ENCODE assay signal across 12 cellular contexts in the genomic region with DNA sequence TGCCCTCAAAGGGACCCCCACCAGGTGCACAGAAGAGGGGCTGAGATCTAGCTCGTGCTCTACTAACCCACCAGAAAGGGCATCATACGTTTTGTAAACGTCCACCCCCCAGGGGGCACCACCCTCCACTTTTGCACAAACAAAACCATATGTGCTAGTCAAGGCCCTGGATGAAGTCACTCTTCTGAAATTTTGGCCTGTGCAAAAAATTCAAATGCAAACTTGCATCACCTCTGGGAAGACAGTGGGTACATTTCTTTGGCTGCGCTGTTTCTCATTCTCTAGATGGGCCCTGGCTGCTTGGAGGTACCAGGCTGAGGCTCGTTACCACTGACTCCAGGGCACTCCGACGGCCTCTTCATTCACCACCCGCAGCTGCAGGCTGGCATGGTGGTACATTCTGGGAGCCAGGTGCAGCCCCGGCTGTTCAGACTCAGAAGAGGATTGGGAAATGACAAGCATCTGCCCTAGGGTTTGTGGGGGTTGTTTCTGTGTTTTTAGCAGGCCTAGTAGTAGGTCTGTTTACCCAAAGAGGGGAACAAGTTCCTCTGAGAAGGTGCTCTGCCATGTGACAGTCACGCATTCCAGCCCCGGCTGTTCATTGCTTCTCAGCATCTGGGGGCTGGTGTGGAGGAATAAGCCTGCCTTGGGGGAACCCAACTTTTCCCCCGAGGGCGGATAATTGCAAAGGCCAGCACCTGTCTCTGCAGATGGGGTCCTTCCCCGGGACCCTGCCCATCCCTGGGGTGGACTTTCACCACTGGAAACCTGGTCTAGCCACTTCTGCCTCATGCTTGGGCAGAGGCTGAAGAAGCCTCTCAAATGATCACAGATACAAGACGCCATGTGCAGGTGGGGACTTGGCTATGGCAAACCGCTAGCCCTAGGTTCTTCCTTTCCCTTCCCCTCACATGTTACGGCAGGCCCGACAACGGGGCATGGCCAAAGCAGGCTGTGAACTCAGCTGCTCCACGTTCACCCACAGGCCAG.
DNase-seq lines count a peak whose midpoint lies in the region; ATAC-seq, FAIRE-seq and TF ChIP-seq lines count a peak whose summit lies in the region.
"Had no signal": no experiment of that assay in that cellular context is flagged by ENCODE, and none has a peak within 500 bp of the region (broad histone marks: within the 10 kb centered on the region; RNA-seq: fewer than 3 reads in every experiment).

No MANE protein-coding gene starts in this region.

- TF ChIP-seq CTCF in astrocyte (IDR thresholded peaks at IDR 0.05; ENCODE audit: insufficient read depth, low read depth, low read length) (peak; percentile 20), endodermal cell (conservative IDR thresholded peaks at IDR 0.05) (no peak), progenitor cell of endocrine pancreas (IDR thresholded peaks at IDR 0.05; ENCODE audit: unreplicated experiment) (no peak)

- H3K27me3 Mint-ChIP-seq in astrocyte (ENCODE audit: low read depth, unreplicated experiment) (no peaks in the 10 kb centered on the region), endodermal cell (ENCODE audit: insufficient read depth) (peaks cover 3% of the 10 kb centered on the region), progenitor cell of endocrine pancreas (no peaks in the 10 kb centered on the region)

- DNase-seq in Right ventricle myocardium superior, result no peak
- DNase-seq in right cardiac atrium, result no peak
- peak; percentile 81 for DNase-seq in astrocyte (ENCODE audit: low read depth)
- no peak for DNase-seq in left ventricle myocardium superior
- DNase-seq in aorta, result no peak
- no peak for DNase-seq in endodermal cell
- DNase-seq in progenitor cell of endocrine pancreas (ENCODE audit: low spot score, unreplicated experiment), result no peak
- no peak for DNase-seq in stimulated activated naive CD4-positive, alpha-beta T cell treated with Interleukin-2 at 50 U/mL for 16 hours (lab: John Stamatoyannopoulos, UW)
- DNase-seq: central memory CD4-positive, alpha-beta T cell; NCI-H1436 had no signal

- H3K27me3 ChIP-seq in right cardiac atrium (ENCODE audit: control insufficient read depth, insufficient read depth) (no peaks in the 10 kb centered on the region), astrocyte (ENCODE audit: insufficient read depth, low read length) (no peaks in the 10 kb centered on the region), aorta (ENCODE audit: control insufficient read depth in 1 of 2, insufficient read depth in 2 of 2, low read length in 1 of 2) (no peaks in the 10 kb centered on the region), endodermal cell (ENCODE audit: control insufficient read depth, insufficient read depth, low read length, poor library complexity, severe bottlenecking) (no peaks in the 10 kb centered on the region)
- H3K27me3 ChIP-seq: BLaER1 had no signal

- H3K79me2 ChIP-seq in astrocyte (ENCODE audit: insufficient read depth, low read length), result no peaks in the 10 kb centered on the region

- FAIRE-seq in astrocyte (lab: Jason Lieb, UNC), result peak; percentile 62

- ATAC-seq in Right ventricle myocardium superior (ENCODE audit: poor library complexity) (peak; percentile 19), right cardiac atrium (no peak), left ventricle myocardium superior (peak; percentile 18), aorta (ENCODE audit: low FRiP score) (peak; percentile 21)

- H3K4me3 ChIP-seq in right cardiac atrium (ENCODE audit: low read length) (no peak overlapping the region), astrocyte (ENCODE audit: insufficient read depth, low read depth, low read length) (no peak overlapping the region), aorta (ENCODE audit: low read length in 2 of 2) (no peak overlapping the region), endodermal cell (ENCODE audit: low read length) (no peak overlapping the region)
- H3K4me3 ChIP-seq: BLaER1 had no signal

- peaks cover 9% of the 10 kb centered on the region for H3K4me1 Mint-ChIP-seq in astrocyte (ENCODE audit: low read depth, unreplicated experiment)
- no peaks in the 10 kb centered on the region for H3K4me1 Mint-ChIP-seq in endodermal cell
- H3K4me1 Mint-ChIP-seq in progenitor cell of endocrine pancreas (ENCODE audit: low read depth), result no peaks in the 10 kb centered on the region
- H3K4me1 Mint-ChIP-seq: neural crest cell had no signal

- H3K9ac ChIP-seq in astrocyte (ENCODE audit: low read length), result peak overlapping the region; percentile 63
- no peak overlapping the region for H3K9ac ChIP-seq in endodermal cell (ENCODE audit: extremely low read depth, low read length, poor library complexity, severe bottlenecking)
- H3K9ac ChIP-seq: BLaER1 had no signal

- H3K9me3 Mint-ChIP-seq in astrocyte (ENCODE audit: unreplicated experiment) (peaks cover 9% of the 10 kb centered on the region), endodermal cell (peaks cover 26% of the 10 kb centered on the region), progenitor cell of endocrine pancreas (ENCODE audit: low read depth) (peaks cover 8% of the 10 kb centered on the region)

- H3K36me3 Mint-ChIP-seq in astrocyte (ENCODE audit: low read depth, unreplicated experiment), result peaks cover 14% of the 10 kb centered on the region
- H3K36me3 Mint-ChIP-seq in endodermal cell (ENCODE audit: low read depth), result peaks cover 5% of the 10 kb centered on the region
- peaks cover 8% of the 10 kb centered on the region for H3K36me3 Mint-ChIP-seq in progenitor cell of endocrine pancreas (ENCODE audit: insufficient read depth)

- no peaks in the 10 kb centered on the region for H3K36me3 ChIP-seq in astrocyte (ENCODE audit: insufficient read depth, low read length)
- H3K36me3 ChIP-seq in aorta (ENCODE audit: control insufficient read depth in 1 of 2, insufficient read depth in 2 of 2, low read length in 1 of 2), result no peaks in the 10 kb centered on the region
- H3K36me3 ChIP-seq in endodermal cell (ENCODE audit: control insufficient read depth, insufficient read depth, low read length), result no peaks in the 10 kb centered on the region
- H3K36me3 ChIP-seq: BLaER1 had no signal

- H3K27ac Mint-ChIP-seq in astrocyte (ENCODE audit: unreplicated experiment) (peak overlapping the region; percentile 66), endodermal cell (no peak overlapping the region), progenitor cell of endocrine pancreas (no peak overlapping the region)

- H3K4me1 ChIP-seq in right cardiac atrium (ENCODE audit: control insufficient read depth, insufficient read depth, low read length) (peaks cover 9% of the 10 kb centered on the region), astrocyte (ENCODE audit: insufficient read depth, low read length) (peaks cover 23% of the 10 kb centered on the region), aorta (ENCODE audit: control insufficient read depth in 1 of 2, insufficient read depth in 2 of 2, low read length in 2 of 2) (peaks cover 0 to 2% of the 10 kb centered on the region in 2 donors), endodermal cell (ENCODE audit: control insufficient read depth, insufficient read depth, low read length) (no peaks in the 10 kb centered on the region)
- H3K4me1 ChIP-seq: BLaER1 had no signal

- H2AFZ ChIP-seq in astrocyte (ENCODE audit: low read depth, low read length), result no peak overlapping the region

- no peaks in the 10 kb centered on the region for H4K20me1 ChIP-seq in astrocyte (ENCODE audit: insufficient read depth, low read length)
- H4K20me1 ChIP-seq: BLaER1 had no signal

- intact Hi-C loops in Right ventricle myocardium superior (cut with DNase I), result no loop called here
- intact Hi-C loops in right cardiac atrium (cut with DNase I), result loop anchor here in 1 of 4 donors (10.0 kb wide), 1 partner anchor 71 kb away; no protein-coding TSS in a partner anchor
- intact Hi-C loops in left ventricle myocardium superior (cut with micrococcal nuclease), result no loop called here
- intact Hi-C loops in aorta (cut with DNase I), result loop anchor here (5.0 to 10.0 kb wide), 2 partner anchors 146 to 149 kb away; partner anchors contain the start of gene DPF3 (in 2 of the 2)

- WGBS in right cardiac atrium, result 86% methylated on average over 20 of the region's 20 CpGs
- 60 to 64% methylated on average over 20 of the region's 20 CpGs for WGBS in aorta, 2 donors
- 86 to 98% methylated on average over 12 to 20 of the region's 20 CpGs for WGBS in endodermal cell (ENCODE audit: insufficient coverage in 1 of 2, insufficient read length in 1 of 2), 2 experiments

- H3K27ac ChIP-seq in right cardiac atrium (ENCODE audit: low read length) (no peak overlapping the region), astrocyte (ENCODE audit: low read depth, low read length) (peak overlapping the region; percentile 88), aorta (ENCODE audit: low read depth in 1 of 2, low read length in 2 of 2) (peak overlapping the region in 1 of 2 donors; percentile 81), endodermal cell (ENCODE audit: low read depth, low read length) (no peak overlapping the region)
- H3K27ac ChIP-seq: BLaER1 had no signal

- peak overlapping the region; percentile 74 for H3K4me2 ChIP-seq in astrocyte (ENCODE audit: low read length)
- H3K4me2 ChIP-seq: BLaER1 had no signal

- H3K4me3 Mint-ChIP-seq in astrocyte (ENCODE audit: unreplicated experiment), result no peak overlapping the region
- no peak overlapping the region for H3K4me3 Mint-ChIP-seq in endodermal cell
- H3K4me3 Mint-ChIP-seq in progenitor cell of endocrine pancreas (ENCODE audit: low read depth), result no peak overlapping the region
- H3K4me3 Mint-ChIP-seq: neural crest cell had no signal

- no peaks in the 10 kb centered on the region for H3K9me3 ChIP-seq in right cardiac atrium (ENCODE audit: control insufficient read depth, low read length)
- peaks cover 4% of the 10 kb centered on the region for H3K9me3 ChIP-seq in astrocyte (ENCODE audit: insufficient read depth, low read depth, low read length)
- no peaks in the 10 kb centered on the region for H3K9me3 ChIP-seq in aorta (ENCODE audit: control insufficient read depth, low read length)
- no peaks in the 10 kb centered on the region for H3K9me3 ChIP-seq in endodermal cell (ENCODE audit: control insufficient read depth, low read length)

Comparison
In these comparisons a context has a peak if more than half of its experiments do, and no peak if none do; other contexts are left out.
1. ATAC-seq: peak in Right ventricle myocardium superior (single experiment), left ventricle myocardium superior (single experiment) and aorta (single experiment); none in right cardiac atrium (0 of 2).
2. intact Hi-C loops: an anchor here in aorta (5.0 to 10.0 kb wide); none called in Right ventricle myocardium superior and left ventricle myocardium superior.